Comparison of ENCODE assay signal across 8 cellular contexts in the genomic region with DNA sequence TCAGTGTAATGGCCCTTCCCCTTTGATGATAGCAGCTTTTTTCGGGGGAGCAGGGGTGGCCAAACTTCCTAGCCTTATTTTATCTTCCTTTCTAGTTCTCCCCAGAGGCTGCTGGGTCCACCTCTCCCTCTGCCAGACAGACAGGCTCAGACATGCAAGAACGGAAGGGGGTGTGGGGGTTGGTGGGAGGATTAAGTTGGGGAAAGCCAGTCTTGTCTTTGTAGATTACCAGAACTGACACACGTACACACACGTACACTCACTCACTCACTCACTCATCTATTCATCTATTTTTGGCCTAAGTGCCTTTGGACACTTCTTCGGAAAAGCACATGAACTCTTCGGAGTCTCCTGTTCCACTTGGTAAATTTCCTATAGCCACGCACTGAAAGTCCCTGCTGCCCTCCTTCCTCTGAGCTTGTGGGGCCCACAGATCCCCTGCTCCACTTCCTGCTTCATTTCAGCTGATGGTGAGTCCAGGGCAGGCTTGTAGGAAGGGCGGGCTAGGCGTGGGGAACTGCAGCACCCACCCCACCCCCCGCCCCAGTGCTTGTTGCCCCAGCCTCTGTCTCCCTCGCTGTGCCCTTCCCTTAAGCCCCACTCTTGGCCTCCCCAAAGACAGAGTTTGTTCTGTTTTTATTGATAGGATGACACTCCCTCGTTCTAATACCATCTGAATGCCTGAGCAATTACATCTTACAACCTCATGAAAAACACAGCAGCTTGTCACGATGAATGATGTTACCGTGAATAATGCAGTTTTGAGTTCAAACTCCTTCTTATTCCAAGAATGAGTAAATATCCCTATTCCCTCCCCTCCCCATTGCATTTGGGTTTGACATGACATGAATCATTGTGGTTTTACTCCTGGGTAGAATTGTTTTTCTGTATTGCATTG.
DNase-seq lines count a peak whose midpoint lies in the region; ATAC-seq and TF ChIP-seq lines count a peak whose summit lies in the region.

No MANE protein-coding gene starts in this region.

- no peaks in the 10 kb centered on the region for H3K9me3 Mint-ChIP-seq in activated CD8-positive, alpha-beta T cell treated with anti-CD3 and anti-CD28 coated beads, Interleukin-2, amount 10 ng/mL, durations not matched to agents 7 days and 5 days (ENCODE audit: insufficient read depth)

- peaks cover 72% of the 10 kb centered on the region for H3K4me1 Mint-ChIP-seq in activated CD8-positive, alpha-beta T cell treated with anti-CD3 and anti-CD28 coated beads, Interleukin-2, amount 10 ng/mL, durations not matched to agents 7 days and 5 days (ENCODE audit: low read depth)

- H3K36me3 Mint-ChIP-seq in activated CD8-positive, alpha-beta T cell treated with anti-CD3 and anti-CD28 coated beads, Interleukin-2, amount 10 ng/mL, durations not matched to agents 7 days and 5 days (ENCODE audit: low read depth) = peaks cover 38% of the 10 kb centered on the region

- no peaks in the 10 kb centered on the region for H3K27me3 Mint-ChIP-seq in activated CD8-positive, alpha-beta T cell treated with anti-CD3 and anti-CD28 coated beads, Interleukin-2, amount 10 ng/mL, durations not matched to agents 7 days and 5 days (ENCODE audit: low read depth)

- H3K4me3 Mint-ChIP-seq in activated CD8-positive, alpha-beta T cell treated with anti-CD3 and anti-CD28 coated beads, Interleukin-2, amount 10 ng/mL, durations not matched to agents 7 days and 5 days = peak overlapping the region; percentile 54

- POLR2A ChIA-PET in activated CD8-positive, alpha-beta T cell treated with anti-CD3 and anti-CD28 coated beads, Interleukin-2, amount 10 ng/mL, durations not matched to agents 7 days and 5 days (lab: Charles Lee) = interaction anchor here (1.0 to 3.9 kb wide), 10 partner anchors 14 to 153 kb away, joined by 3 to 64 read pairs (median 8); partner anchors contain the start of genes MRPS6 and SLC5A3

- DNase-seq in NCI-H510A treated with DMSO at 0.1 percent for 48 hours (lab: John Stamatoyannopoulos, UW) = peak; percentile 9
- DNase-seq in activated CD8-positive, alpha-beta T cell treated with anti-CD3 and anti-CD28 coated beads, Interleukin-2, amount 10 ng/mL, durations not matched to agents 7 days and 5 days = peak; percentile 66
- DNase-seq in epithelial cell of proximal tubule (ENCODE audit: low read depth) = peak; percentile 94
- DNase-seq in non-pigmented ciliary epithelial cell (ENCODE audit: low read depth) = peak; percentile 95
- no peak for DNase-seq in DMS53 (lab: John Stamatoyannopoulos, UW)
- no peak for DNase-seq in dorsolateral prefrontal cortex

- CTCF ChIA-PET in activated CD8-positive, alpha-beta T cell treated with anti-CD3 and anti-CD28 coated beads, Interleukin-2, amount 10 ng/mL, durations not matched to agents 7 days and 5 days (lab: Charles Lee) = interaction anchor here (1.0 to 3.9 kb wide), 10 partner anchors 15 to 372 kb away, joined by 3 to 11 read pairs (median 4); no protein-coding TSS in a partner anchor

- TF ChIP-seq CTCF in epithelial cell of proximal tubule (conservative IDR thresholded peaks at IDR 0.05; ENCODE audit: low read depth, low read length) (no peak), dorsolateral prefrontal cortex (IDR thresholded peaks at IDR 0.05 in 54 of 56, conservative IDR thresholded peaks at IDR 0.05 in 2 of 56; ENCODE audit: low read depth in 1 of 56, partially characterized antibody in 56 of 56) (no peak)

- intact Hi-C loops in dorsolateral prefrontal cortex (cut with DNase I) = no loop called here

- peak overlapping the region in 4 of 59 donors; percentile 26 to 48 (median 30) for H3K27ac ChIP-seq in dorsolateral prefrontal cortex

- peak overlapping the region; percentile 95 for H3K27ac Mint-ChIP-seq in activated CD8-positive, alpha-beta T cell treated with anti-CD3 and anti-CD28 coated beads, Interleukin-2, amount 10 ng/mL, durations not matched to agents 7 days and 5 days

- H3K27me3 ChIP-seq in dorsolateral prefrontal cortex = no peaks in the 10 kb centered on the region

- H3K4me3 ChIP-seq in epithelial cell of proximal tubule (ENCODE audit: low read depth, low read length) (no peak overlapping the region), dorsolateral prefrontal cortex (no peak overlapping the region)

- peak; percentile 39 for ATAC-seq in GM18517 (IDR thresholded peaks at IDR 0.05; ENCODE audit: unreplicated experiment)
- ATAC-seq in HG02678 (IDR thresholded peaks at IDR 0.05; ENCODE audit: unreplicated experiment) = peak; percentile 44
- peak; percentile 57 for ATAC-seq in activated CD8-positive, alpha-beta T cell treated with anti-CD3 and anti-CD28 coated beads, Interleukin-2, amount 10 ng/mL, durations not matched to agents 7 days and 5 days

Comparison
In these comparisons a context has a peak if more than half of its experiments do, and no peak if none do; other contexts are left out.
1. DNase-seq: peak in NCI-H510A treated with DMSO at 0.1 percent for 48 hours (single experiment), activated CD8-positive, alpha-beta T cell treated with anti-CD3 and anti-CD28 coated beads, Interleukin-2, amount 10 ng/mL, durations not matched to agents 7 days and 5 days (single experiment), epithelial cell of proximal tubule (single experiment) and non-pigmented ciliary epithelial cell (single experiment); none in DMS53 (single experiment) and dorsolateral prefrontal cortex (0 of 10).
2. Peak in every context shown above with its lines, with median percentiles within 50 percentile points of each other: ATAC-seq.